In the genomic region with DNA sequence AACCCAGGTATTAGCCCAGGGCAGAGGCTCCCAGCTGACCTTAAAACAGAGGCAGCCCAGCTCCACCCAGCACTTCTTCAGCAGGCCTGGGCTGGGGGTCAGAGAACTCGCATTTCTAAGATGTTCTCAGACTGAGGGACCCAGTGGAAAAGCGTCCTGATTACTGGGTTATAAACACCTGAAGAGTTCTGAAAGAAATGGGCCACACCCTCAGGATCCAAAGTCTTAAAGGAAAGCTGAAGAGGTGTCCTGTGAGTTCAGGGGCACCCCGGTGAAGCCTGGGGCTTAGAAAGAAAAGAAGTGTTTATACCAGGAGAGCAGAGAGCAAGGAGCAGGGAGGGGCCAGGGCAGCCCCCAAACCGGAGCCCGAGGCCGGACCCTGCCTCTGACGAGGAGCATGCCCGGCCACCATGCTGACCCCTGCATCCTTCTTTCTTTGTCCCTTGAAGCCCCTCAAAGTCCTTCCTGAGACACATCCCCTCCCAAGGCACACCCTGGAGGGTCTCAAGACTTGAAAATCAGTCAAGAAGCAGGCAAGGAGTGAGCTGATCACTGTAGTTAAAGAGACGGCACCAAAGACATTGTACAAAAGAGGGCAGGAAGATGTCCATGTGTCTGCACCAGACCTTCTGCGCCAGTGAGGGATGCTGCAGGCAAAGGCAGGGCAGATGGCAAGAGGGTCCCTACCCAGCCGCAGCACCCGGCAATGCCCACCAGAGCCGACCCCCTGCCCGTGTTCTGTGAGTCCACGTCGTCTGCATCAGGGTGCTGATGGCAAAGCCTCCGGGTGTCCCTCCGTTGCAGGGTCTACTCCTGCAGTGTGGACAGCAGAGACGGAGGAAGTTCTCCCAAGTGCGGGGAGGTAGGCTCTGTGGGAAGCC, we compare ENCODE assay signal across 23 cellular contexts. TPM values are rescaled to one million over a fixed set of nuclear protein-coding genes. Genes with fewer than 3 reads are reported as not detected.
A peak's percentile ranks its signal among the peaks of the same experiment; 100 is the strongest.
DNase-seq lines count a peak whose midpoint lies in the region; ATAC-seq, FAIRE-seq and TF ChIP-seq lines count a peak whose summit lies in the region.
"Had no signal": no experiment of that assay in that cellular context is flagged by ENCODE, and none has a peak within 500 bp of the region (broad histone marks: within the 10 kb centered on the region; RNA-seq: fewer than 3 reads in every experiment).

No MANE protein-coding gene starts in this region.

- H3F3A ChIP-seq in SK-N-SH (replicated peaks; ENCODE audit: insufficient read depth): no peaks in the 10 kb centered on the region

- H3K18ac ChIP-seq in mesendoderm (ENCODE audit: low read length): no peak overlapping the region
- no peak overlapping the region for H3K18ac ChIP-seq in mesenchymal stem cell (ENCODE audit: low read depth in 1 of 2, low read length in 2 of 2)

- H4K20me1 ChIP-seq in BLaER1 (no peaks in the 10 kb centered on the region), SK-N-SH (ENCODE audit: insufficient read depth) (no peaks in the 10 kb centered on the region)

- no peak for DNase-seq in bronchial epithelial cell (ENCODE audit: low read depth)
- DNase-seq in mesendoderm: no peak
- DNase-seq in small intestine: peak; percentile 82
- no peak for DNase-seq in NCI-H2081 (lab: John Stamatoyannopoulos, UW)
- DNase-seq in SK-N-SH: no peak
- no peak for DNase-seq in mesenchymal stem cell
- DNase-seq: 8988T; ACHN; CD4-positive, alpha-beta T cell; GM23248; H9; KBM-7; MV-4-11; NCI-H1105; NCI-H2029; NCI-H446 treated with DMSO at 0.1 percent for 48 hours; NCI-H526; NCI-H82; SHP77 had no signal

- no peak overlapping the region for H3K14ac ChIP-seq in mesenchymal stem cell (ENCODE audit: low read length in 2 of 2)

- H3K23ac ChIP-seq in mesendoderm (ENCODE audit: low read length) (no peak overlapping the region), mesenchymal stem cell (ENCODE audit: low read length in 2 of 2) (no peak overlapping the region)

- no peak overlapping the region for H2BK12ac ChIP-seq in mesenchymal stem cell (ENCODE audit: low read length in 2 of 2)

- H3K9ac ChIP-seq in BLaER1: no peak overlapping the region
- H3K9ac ChIP-seq in mesendoderm (ENCODE audit: low read length): no peak overlapping the region
- no peak overlapping the region for H3K9ac ChIP-seq in SK-N-SH
- H3K9ac ChIP-seq in mesenchymal stem cell (ENCODE audit: low read length): no peak overlapping the region
- H3K9ac ChIP-seq: GM23248 had no signal

- H2AK5ac ChIP-seq in mesendoderm (ENCODE audit: low read length): no peak overlapping the region
- H2AK5ac ChIP-seq in mesenchymal stem cell (ENCODE audit: low read length, severe bottlenecking): no peak overlapping the region

- peak; percentile 18 for FAIRE-seq in bronchial epithelial cell (lab: Jason Lieb, UNC)
- no peak for FAIRE-seq in small intestine (lab: Jason Lieb, UNC)
- FAIRE-seq: D721Med had no signal

- no peak overlapping the region for H2BK5ac ChIP-seq in mesendoderm (ENCODE audit: low read length)
- H2BK5ac ChIP-seq in mesenchymal stem cell (ENCODE audit: low read depth, low read length, poor library complexity, severe bottlenecking): no peak overlapping the region

- H3K4me1 ChIP-seq in BLaER1 (peaks cover 36% of the 10 kb centered on the region), mesendoderm (ENCODE audit: control insufficient read depth, low read depth, low read length) (no peaks in the 10 kb centered on the region), small intestine (ENCODE audit: control insufficient read depth in 2 of 2, insufficient read depth in 1 of 2, low read depth in 1 of 2, low read length in 1 of 2) (peaks cover 3% of the 10 kb centered on the region in 2 donors), SK-N-SH (ENCODE audit: control insufficient read depth in 1 of 2, insufficient read depth in 2 of 2, low read depth in 1 of 2, low read length in 1 of 2) (peaks cover 0 to 4% of the 10 kb centered on the region in 2 experiments; a peak in 1 of 4 replicates), mesenchymal stem cell (ENCODE audit: control insufficient read depth, insufficient read depth, low read depth, low read length) (peaks cover 7% of the 10 kb centered on the region)

- H3K4me3 ChIP-seq in BLaER1: no peak overlapping the region
- H3K4me3 ChIP-seq in bronchial epithelial cell (ENCODE audit: low read depth, low read length): no peak overlapping the region
- H3K4me3 ChIP-seq in mesendoderm (ENCODE audit: low read length): no peak overlapping the region
- H3K4me3 ChIP-seq in small intestine (ENCODE audit: low read depth in 1 of 2, low read length in 2 of 2): no peak overlapping the region
- H3K4me3 ChIP-seq in SK-N-SH (ENCODE audit: low read depth in 2 of 2, low read length in 1 of 2): no peak overlapping the region
- H3K4me3 ChIP-seq in mesenchymal stem cell (ENCODE audit: insufficient read depth in 1 of 2, low read depth in 1 of 2, low read length in 2 of 2): no peak overlapping the region
- H3K4me3 ChIP-seq: GM23248 had no signal

- H2BK120ac ChIP-seq in mesendoderm (ENCODE audit: low read depth, low read length) (no peak overlapping the region), mesenchymal stem cell (ENCODE audit: low read depth, low read length) (no peak overlapping the region)

- POLR2A ChIA-PET in SK-N-SH (lab: Yijun Ruan, JAX): no interaction called here

- no peaks in the 10 kb centered on the region for H3K9me3 ChIP-seq in BLaER1
- H3K9me3 ChIP-seq in small intestine (ENCODE audit: control insufficient read depth, low read depth): no peaks in the 10 kb centered on the region
- H3K9me3 ChIP-seq in SK-N-SH: no peaks in the 10 kb centered on the region
- H3K9me3 ChIP-seq in mesenchymal stem cell (ENCODE audit: control insufficient read depth, low read length): no peaks in the 10 kb centered on the region

- H3K36me3 ChIP-seq in BLaER1: no peaks in the 10 kb centered on the region
- H3K36me3 ChIP-seq in bronchial epithelial cell (ENCODE audit: control insufficient read depth, insufficient read depth, low read length): no peaks in the 10 kb centered on the region
- no peaks in the 10 kb centered on the region for H3K36me3 ChIP-seq in mesendoderm (ENCODE audit: control insufficient read depth, insufficient read depth, low read length)
- H3K36me3 ChIP-seq in small intestine (ENCODE audit: control insufficient read depth in 2 of 2, insufficient read depth in 2 of 2, low read length in 2 of 2): no peaks in the 10 kb centered on the region
- H3K36me3 ChIP-seq in SK-N-SH (replicated peaks in 1 of 2; ENCODE audit: control insufficient read depth in 1 of 2, insufficient read depth in 2 of 2, low read length in 1 of 2): no peaks in the 10 kb centered on the region
- H3K36me3 ChIP-seq in mesenchymal stem cell (ENCODE audit: control insufficient read depth in 1 of 2, insufficient read depth in 2 of 2, low read depth in 1 of 2, low read length in 2 of 2): no peaks in the 10 kb centered on the region

- H3K27ac ChIP-seq in BLaER1: no peak overlapping the region
- no peak overlapping the region for H3K27ac ChIP-seq in mesendoderm (ENCODE audit: low read depth, low read length)
- H3K27ac ChIP-seq in small intestine (ENCODE audit: low read depth in 1 of 2, low read length in 1 of 2): no peak overlapping the region
- H3K27ac ChIP-seq in SK-N-SH (ENCODE audit: low read depth in 2 of 2, low read length in 1 of 2): no peak overlapping the region
- H3K27ac ChIP-seq in mesenchymal stem cell (ENCODE audit: low read length, poor library complexity, severe bottlenecking): no peak overlapping the region
- H3K27ac ChIP-seq: GM23248, RWPE1 had no signal

- H4K8ac ChIP-seq in mesendoderm (ENCODE audit: low read depth, low read length): no peak overlapping the region
- H4K8ac ChIP-seq in mesenchymal stem cell (ENCODE audit: low read length): no peak overlapping the region

- no CpG with 5 or more reads among the region's 20 CpGs for WGBS in mesendoderm (ENCODE audit: extremely low coverage, insufficient coverage, low lambda C conversion rate)
- 49 to 69% (median 64%) methylated on average over 20 of the region's 20 CpGs for WGBS in small intestine, 3 donors
- 69% methylated on average over 20 of the region's 20 CpGs for WGBS in SK-N-SH (ENCODE audit: low lambda C conversion rate)
- WGBS in mesenchymal stem cell: 90% methylated on average over 19 of the region's 20 CpGs

- H3K4ac ChIP-seq in mesendoderm (ENCODE audit: low read depth, low read length): no peak overlapping the region
- peak overlapping the region in 1 of 2 experiments; percentile 13 for H3K4ac ChIP-seq in mesenchymal stem cell (ENCODE audit: low read depth in 1 of 2, low read length in 2 of 2)

- H3K79me1 ChIP-seq in mesendoderm (ENCODE audit: low read length) (no peaks in the 10 kb centered on the region), mesenchymal stem cell (replicated peaks; ENCODE audit: low read length, poor library complexity, severe bottlenecking) (no peaks in the 10 kb centered on the region)

- no peak for TF ChIP-seq RAD21 in SK-N-SH (IDR thresholded peaks at IDR 0.05; ENCODE audit: low read length)

- H2AFZ ChIP-seq in SK-N-SH (ENCODE audit: low read depth) (no peak overlapping the region), mesenchymal stem cell (ENCODE audit: low read depth, low read length) (no peak overlapping the region)
- H2AFZ ChIP-seq: GM23248 had no signal

- H4K91ac ChIP-seq in mesenchymal stem cell (ENCODE audit: low read length): no peak overlapping the region

- 0 out of 2 replicates have a peak, but pooled peaks cover 4% of the 10 kb centered on the region for H3K27me3 ChIP-seq in BLaER1
- H3K27me3 ChIP-seq in bronchial epithelial cell (ENCODE audit: control insufficient read depth, insufficient read depth, low read length): peaks cover 8% of the 10 kb centered on the region
- H3K27me3 ChIP-seq in mesendoderm (ENCODE audit: insufficient read depth, low read length, poor library complexity): no peaks in the 10 kb centered on the region
- H3K27me3 ChIP-seq in small intestine (ENCODE audit: control insufficient read depth in 2 of 2, insufficient read depth in 2 of 2, low read length in 2 of 2): no peaks in the 10 kb centered on the region
- H3K27me3 ChIP-seq in SK-N-SH (ENCODE audit: insufficient read depth): peaks cover 12% of the 10 kb centered on the region; the same call in 1 of the 2 replicates
- peaks cover 9 to 57% of the 10 kb centered on the region in 2 experiments for H3K27me3 ChIP-seq in mesenchymal stem cell (ENCODE audit: control insufficient read depth in 1 of 2, insufficient read depth in 1 of 2, low read length in 2 of 2)

- H3K79me2 ChIP-seq in mesendoderm (ENCODE audit: control insufficient read depth, insufficient read depth, low read length): no peaks in the 10 kb centered on the region
- no peaks in the 10 kb centered on the region for H3K79me2 ChIP-seq in SK-N-SH (ENCODE audit: insufficient read depth)

- H4K5ac ChIP-seq in mesendoderm (ENCODE audit: low read length): no peak overlapping the region

- TF ChIP-seq EP300 in SK-N-SH (IDR thresholded peaks at IDR 0.05; ENCODE audit: borderline replicate concordance in 1 of 2, low read depth in 1 of 2, low read length in 1 of 2): no peak

- peak overlapping the region; percentile 22 for H3K56ac ChIP-seq in mesendoderm (ENCODE audit: low read length)

- TF ChIP-seq CTCF in bronchial epithelial cell (IDR thresholded peaks at IDR 0.05; ENCODE audit: insufficient read depth, low read length, severe bottlenecking) (no peak), SK-N-SH (IDR thresholded peaks at IDR 0.05) (no peak)

- CTCF ChIA-PET in SK-N-SH (lab: Yijun Ruan, JAX): no interaction called here

- no peak for ATAC-seq in HG02938 (IDR thresholded peaks at IDR 0.05; ENCODE audit: unreplicated experiment)

- peak overlapping the region; percentile 78 for H3K4me2 ChIP-seq in BLaER1
- H3K4me2 ChIP-seq in mesendoderm (ENCODE audit: low read length): no peak overlapping the region
- no peak overlapping the region for H3K4me2 ChIP-seq in SK-N-SH
- no peak overlapping the region for H3K4me2 ChIP-seq in mesenchymal stem cell (ENCODE audit: low read length, poor library complexity, severe bottlenecking)

- H2BK15ac ChIP-seq in mesendoderm (replicated peaks; ENCODE audit: low read depth): no peak overlapping the region
- no peak overlapping the region for H2BK15ac ChIP-seq in mesenchymal stem cell (ENCODE audit: low read depth, poor library complexity, severe bottlenecking)

- H3K9me2 ChIP-seq in SK-N-SH: no peaks in the 10 kb centered on the region

RNA-seq across cellular contexts. Expression of a gene that starts 10.6 kb away (rescaled TPM):
- total RNA-seq in bronchial epithelial cell: 5.1 and 8.2 TPM in 2 replicates
- polyA plus RNA-seq in mesendoderm (2013, experiment 1 of 2): 30.9 TPM
- 30.6 TPM for polyA plus RNA-seq in mesendoderm (2013, experiment 2 of 2)
- 10 to 100 TPM; 39.1 to 63.0 (median 56.4) TPM for polyA plus RNA-seq in small intestine
- polyA plus RNA-seq in SK-N-SH (2012; rRNA removed): 4.9 and 5.2 TPM in 2 replicates
- 4.8 and 5.3 TPM in 2 replicates for polyA plus RNA-seq in SK-N-SH (2012; cell fraction: cytosol; rRNA removed)
- 2.7 and 3.6 TPM in 2 replicates for polyA plus RNA-seq in SK-N-SH (2012; cell fraction: nucleus; rRNA removed)
- 5.1 TPM for polyA plus RNA-seq in mesenchymal stem cell (2013, experiment 1 of 2)
- polyA plus RNA-seq in mesenchymal stem cell (2013, experiment 2 of 2): 5.2 TPM

RNA-seq across cellular contexts. Expression of a gene that starts 43.2 kb away (rescaled TPM):
- 21.1 and 24.8 TPM in 2 replicates for total RNA-seq in bronchial epithelial cell
- polyA plus RNA-seq in mesendoderm (2013, experiment 1 of 2): 22.1 TPM
- polyA plus RNA-seq in mesendoderm (2013, experiment 2 of 2): 22.1 TPM
- polyA plus RNA-seq in small intestine (10 to 100 TPM; 30.1 to 59.3 (median 37.0) TPM), SK-N-SH (2012; rRNA removed) (32.4 and 39.8 TPM in 2 replicates)
- 19.9 and 25.5 TPM in 2 replicates for polyA plus RNA-seq in SK-N-SH (2012; cell fraction: cytosol; rRNA removed)
- 97.8 and 104 TPM in 2 replicates for polyA plus RNA-seq in SK-N-SH (2012; cell fraction: nucleus; rRNA removed)
- 17.1 TPM for polyA plus RNA-seq in mesenchymal stem cell (2013, experiment 1 of 2)
- polyA plus RNA-seq in mesenchymal stem cell (2013, experiment 2 of 2): 17.1 TPM
